28 cellular contexts compared by ENCODE assay signal in the genomic region with DNA sequence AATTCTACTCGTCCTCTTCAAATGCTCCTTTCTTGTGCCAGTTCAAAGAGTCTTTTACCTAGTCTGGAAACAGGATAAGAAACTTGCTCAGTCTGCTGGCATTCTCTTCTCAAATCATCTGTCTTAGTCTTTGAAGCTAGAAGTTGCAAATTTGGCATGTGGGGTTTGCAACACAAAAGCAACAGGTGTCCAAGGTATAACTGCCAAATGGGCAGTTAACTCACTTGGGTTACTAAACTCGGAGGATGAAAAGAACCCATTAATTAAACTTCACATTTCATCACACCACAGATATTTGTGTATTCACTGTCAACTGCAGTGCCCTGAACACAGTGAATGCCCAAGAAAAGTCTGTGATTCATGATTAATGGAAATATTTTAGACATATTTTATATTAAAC.
"Had no signal": no experiment of that assay in that cellular context is flagged by ENCODE, and none has a peak within 500 bp of the region (broad histone marks: within the 10 kb centered on the region; RNA-seq: fewer than 3 reads in every experiment).

No MANE protein-coding gene starts in this region.

- H2AFZ ChIP-seq: neural progenitor cell had no signal

- H3K27me3 ChIP-seq: left lung, neural progenitor cell, neutrophil, ovary, right lobe of liver, stomach, testis, thyroid gland, transverse colon, upper lobe of left lung, vagina had no signal

- ATAC-seq: left colon; left lung; lower lobe of right lung; natural killer cell; right lobe of liver; stimulated activated memory B cell treated with anti-CD40 and anti-IgM and Interleukin-4, amounts not matched to agents 10 μg/mL and 1 μg/mL and 100 μg/mL, for 72 hours; stimulated activated naive CD8-positive, alpha-beta T cell treated with anti-CD3 and anti-CD28 coated beads, Interleukin-15, Interleukin-2, amounts not matched to agents 100 U/mL and 50 U/mL, for 24 hours had no signal

- H3K27ac ChIP-seq: left lung, lower lobe of right lung, neural progenitor cell, neutrophil, ovary, right lobe of liver, stomach, testis, thyroid gland, transverse colon, upper lobe of left lung, vagina had no signal

- H3K36me3 ChIP-seq: left lung, lower lobe of right lung, neural progenitor cell, neutrophil, ovary, right lobe of liver, stomach, thyroid gland, transverse colon, upper lobe of left lung, vagina had no signal

- H3K9me3 ChIP-seq: left lung, lower lobe of right lung, neutrophil, ovary, right lobe of liver, stomach, testis, thyroid gland, transverse colon, upper lobe of left lung, vagina had no signal

- H3K4me2 ChIP-seq: neural progenitor cell, smooth muscle cell had no signal

- H3K4me3 ChIP-seq: left lung, lower lobe of right lung, neural progenitor cell, ovary, right lobe of liver, smooth muscle cell, stomach, testis, thyroid gland, transverse colon, upper lobe of left lung, vagina had no signal

- H3K9ac ChIP-seq: neural progenitor cell had no signal

- DNase-seq: hippocampal formation; kidney; left colon; left lung; lower lobe of right lung; mammary epithelial cell; mesenchymal stem cell; naive B cell; natural killer cell; nephron progenitor cell; occipital lobe; ovary; right lobe of liver; stimulated activated CD4-positive, alpha-beta T cell treated with anti-CD3 and anti-CD28 coated beads, Interleukin-1b, Interleukin-23, amount 100 ng/mL, for 48 hours; stimulated activated CD4-positive, alpha-beta T cell treated with anti-CD3 and anti-CD28 coated beads, Interleukin-2, amount 100 ng/mL, for 48 hours; stimulated activated CD4-positive, alpha-beta T cell treated with anti-CD3 and anti-CD28 coated beads, Interleukin-4, amount 100 ng/mL, for 4 hours; stimulated activated CD8-positive, alpha-beta memory T cell treated with anti-CD3 and anti-CD28 coated beads, Interleukin-4, amount 100 ng/mL, for 48 hours; stimulated activated naive CD8-positive, alpha-beta T cell treated with anti-CD3 and anti-CD28 coated beads, Interleukin-15, Interleukin-2, amounts not matched to agents 100 U/mL and 50 U/mL, for 24 hours; stomach; testis; thyroid gland; transverse colon; upper lobe of left lung had no signal

- H3K4me1 ChIP-seq: left lung, testis, thyroid gland had no signal
